ENCODE assay signal across 8 cellular contexts in genomic region chr16:48536600-48537200, GRCh38.
DNase-seq lines count a peak whose midpoint lies in the region; ATAC-seq and TF ChIP-seq lines count a peak whose summit lies in the region.

No MANE protein-coding gene starts in this region.

- peak overlapping the region; percentile 84 for H3K27ac ChIP-seq in endodermal cell (ENCODE audit: low read depth, low read length)
- H3K27ac ChIP-seq in sigmoid colon, result peak overlapping the region; percentile 45 to 80 (median 67)

- no peak for TF ChIP-seq POLR2A in sigmoid colon (IDR thresholded peaks at IDR 0.05)

- peaks cover 9% of the 10 kb centered on the region for H3K36me3 ChIP-seq in endodermal cell (ENCODE audit: control insufficient read depth, insufficient read depth, low read length)
- peaks cover 0 to 20% (median 6%) of the 10 kb centered on the region in 4 donors for H3K36me3 ChIP-seq in sigmoid colon

- H3K4me3 Mint-ChIP-seq in activated T-cell treated with anti-CD3 and anti-CD28 coated beads, Interleukin-2, amount 50 U/mL, for 4 hours, result no peak overlapping the region
- no peak overlapping the region for H3K4me3 Mint-ChIP-seq in endodermal cell

- H3K27me3 Mint-ChIP-seq in activated T-cell treated with anti-CD3 and anti-CD28 coated beads, Interleukin-2, amount 50 U/mL, for 4 hours (ENCODE audit: low read depth), result no peaks in the 10 kb centered on the region
- no peaks in the 10 kb centered on the region for H3K27me3 Mint-ChIP-seq in endodermal cell (ENCODE audit: insufficient read depth)

- H3K9me3 Mint-ChIP-seq in activated T-cell treated with anti-CD3 and anti-CD28 coated beads, Interleukin-2, amount 50 U/mL, for 4 hours, result no peaks in the 10 kb centered on the region
- H3K9me3 Mint-ChIP-seq in endodermal cell, result no peaks in the 10 kb centered on the region

- WGBS in endodermal cell (ENCODE audit: insufficient coverage in 1 of 2, insufficient read length in 1 of 2), 2 experiments, result 88 to 89% methylated on average over 6 to 7 of the region's 7 CpGs
- WGBS in sigmoid colon, 2 donors, result 46 to 77% methylated on average over 7 of the region's 7 CpGs

- H3K27me3 ChIP-seq in endodermal cell (ENCODE audit: control insufficient read depth, insufficient read depth, low read length, poor library complexity, severe bottlenecking), result no peaks in the 10 kb centered on the region
- H3K27me3 ChIP-seq in sigmoid colon, result no peaks in the 10 kb centered on the region

- peaks cover 24% of the 10 kb centered on the region for H3K4me1 Mint-ChIP-seq in activated T-cell treated with anti-CD3 and anti-CD28 coated beads, Interleukin-2, amount 50 U/mL, for 4 hours (ENCODE audit: low read depth)
- peaks cover 7% of the 10 kb centered on the region for H3K4me1 Mint-ChIP-seq in endodermal cell

- no peak overlapping the region for H3K9ac ChIP-seq in endodermal cell (ENCODE audit: extremely low read depth, low read length, poor library complexity, severe bottlenecking)

- TF ChIP-seq CTCF in endodermal cell (conservative IDR thresholded peaks at IDR 0.05) (no peak), sigmoid colon (IDR thresholded peaks at IDR 0.05) (no peak)

- H3K4me1 ChIP-seq in endodermal cell (ENCODE audit: control insufficient read depth, insufficient read depth, low read length) (no peaks in the 10 kb centered on the region), sigmoid colon (peaks cover 0 to 44% (median 34%) of the 10 kb centered on the region in 4 donors)

- no peak for TF ChIP-seq EP300 in sigmoid colon (IDR thresholded peaks at IDR 0.05)

- intact Hi-C loops in sigmoid colon (cut with DNase I), result loop anchor here (5.0 to 10.0 kb wide), 2 partner anchors 86 to 152 kb away; partner anchors contain the start of gene SIAH1

- no peak overlapping the region for H3K27ac Mint-ChIP-seq in endodermal cell

- ATAC-seq in activated T-cell treated with anti-CD3 and anti-CD28 coated beads, Interleukin-2, amount 50 U/mL, for 4 hours, result peak; percentile 29 to 31
- ATAC-seq in HG03460 (IDR thresholded peaks at IDR 0.05; ENCODE audit: unreplicated experiment), result peak; percentile 9
- ATAC-seq in HG02588 (IDR thresholded peaks at IDR 0.05; ENCODE audit: unreplicated experiment), result no peak

- no peak for DNase-seq in activated T-cell treated with anti-CD3 and anti-CD28 coated beads, Interleukin-2, amount 50 U/mL, for 4 hours
- DNase-seq in activated T-cell treated with anti-CD3 and anti-CD28 coated beads for 4 hours, result no peak
- DNase-seq in endodermal cell, result no peak
- peak; percentile 64 for DNase-seq in sigmoid colon
- DNase-seq in NCI-H2029 treated with DMSO at 0.1 percent for 48 hours (lab: John Stamatoyannopoulos, UW), result no peak
- no peak for DNase-seq in NCI-H128 (lab: John Stamatoyannopoulos, UW; ENCODE audit: unreplicated experiment)

- H3K36me3 Mint-ChIP-seq in activated T-cell treated with anti-CD3 and anti-CD28 coated beads, Interleukin-2, amount 50 U/mL, for 4 hours (ENCODE audit: insufficient read depth), result no peaks in the 10 kb centered on the region
- peaks cover 20% of the 10 kb centered on the region for H3K36me3 Mint-ChIP-seq in endodermal cell (ENCODE audit: low read depth)

- H3K9me3 ChIP-seq in endodermal cell (ENCODE audit: control insufficient read depth, low read length) (no peaks in the 10 kb centered on the region), sigmoid colon (no peaks in the 10 kb centered on the region)

- no peak overlapping the region for H3K4me3 ChIP-seq in endodermal cell (ENCODE audit: low read length)
- H3K4me3 ChIP-seq in sigmoid colon, result no peak overlapping the region
